ENCODE assay signal across 19 cellular contexts in the genomic region with DNA sequence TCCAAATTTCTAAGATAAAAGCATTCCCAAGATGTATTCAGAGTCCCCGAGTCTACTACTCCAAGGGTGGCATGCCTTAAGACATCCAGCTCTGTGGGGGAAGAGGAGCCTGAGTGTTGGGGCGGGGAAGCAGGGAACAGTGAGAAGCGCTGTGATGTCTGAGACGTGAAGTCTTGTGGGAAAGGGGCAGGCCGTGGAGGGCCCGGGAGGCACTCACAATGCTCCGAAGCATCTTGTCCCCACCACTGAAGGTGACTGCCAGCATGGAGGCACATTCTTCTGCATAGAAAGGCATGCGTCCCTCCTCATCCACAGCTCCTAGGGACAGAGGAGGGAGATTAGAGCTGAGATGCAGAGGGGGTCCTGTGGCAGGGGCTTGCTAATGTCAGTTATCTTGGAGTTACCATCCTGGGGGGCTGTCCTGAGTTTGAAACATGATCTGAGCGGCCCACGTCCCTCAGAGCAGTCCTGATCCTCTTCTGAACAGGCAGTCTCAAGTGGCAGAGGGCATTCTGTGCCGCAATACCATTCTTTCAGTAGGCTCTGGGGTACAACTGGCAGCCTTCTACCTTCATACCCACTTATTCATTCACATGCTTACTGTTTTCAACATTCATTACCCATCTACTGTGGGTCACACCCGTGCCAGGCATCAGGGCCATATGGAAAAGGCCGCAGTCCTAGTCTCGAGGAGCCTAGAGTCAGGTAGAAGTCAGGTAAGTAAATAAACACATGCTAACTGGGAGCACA. TPM values are rescaled to one million over a fixed set of nuclear protein-coding genes. Genes with fewer than 3 reads are reported as not detected.
A peak's percentile ranks its signal among the peaks of the same experiment; 100 is the strongest.
DNase-seq lines count a peak whose midpoint lies in the region; ATAC-seq and TF ChIP-seq lines count a peak whose summit lies in the region.
"Had no signal": no experiment of that assay in that cellular context is flagged by ENCODE, and none has a peak within 500 bp of the region (broad histone marks: within the 10 kb centered on the region; RNA-seq: fewer than 3 reads in every experiment).

No MANE protein-coding gene starts in this region.

- no peaks in the 10 kb centered on the region for H3K9me3 Mint-ChIP-seq in activated naive CD8-positive, alpha-beta T cell (ENCODE audit: low read depth)
- no peaks in the 10 kb centered on the region for H3K9me3 Mint-ChIP-seq in activated naive CD8-positive, alpha-beta T cell treated with anti-CD3 and anti-CD28 coated beads for 36 hours
- no peaks in the 10 kb centered on the region for H3K9me3 Mint-ChIP-seq in CD4-positive, alpha-beta memory T cell
- H3K9me3 Mint-ChIP-seq: activated CD4-positive, alpha-beta T cell treated with anti-CD3 and anti-CD28 coated beads, Interleukin-2, amount 10 ng/mL, durations not matched to agents 7 days and 5 days; CD8-positive, alpha-beta T cell; IgD-negative memory B cell had no signal

- TF ChIP-seq POLR2A in thyroid gland (IDR thresholded peaks at IDR 0.05) = no peak

- no peak overlapping the region for H3K4me3 Mint-ChIP-seq in activated naive CD8-positive, alpha-beta T cell
- H3K4me3 Mint-ChIP-seq in activated naive CD8-positive, alpha-beta T cell treated with anti-CD3 and anti-CD28 coated beads for 36 hours = no peak overlapping the region
- H3K4me3 Mint-ChIP-seq in CD4-positive, alpha-beta memory T cell = no peak overlapping the region
- H3K4me3 Mint-ChIP-seq: activated CD4-positive, alpha-beta T cell treated with anti-CD3 and anti-CD28 coated beads, Interleukin-2, amount 10 ng/mL, durations not matched to agents 7 days and 5 days; CD8-positive, alpha-beta T cell; IgD-negative memory B cell had no signal

- H3K4me1 ChIP-seq in esophagus (ENCODE audit: control insufficient read depth in 2 of 2, insufficient read depth in 2 of 2, low read length in 1 of 2) (peaks cover 0 to 5% of the 10 kb centered on the region in 2 donors), thyroid gland (peaks cover 10 to 41% of the 10 kb centered on the region in 2 donors)
- H3K4me1 ChIP-seq in CD4-positive, alpha-beta memory T cell (ENCODE audit: insufficient read depth, low read length) = peaks cover 16% of the 10 kb centered on the region

- POLR2A ChIA-PET in CD4-positive, alpha-beta memory T cell (lab: Charles Lee; ENCODE audit: partially characterized antibody) = no interaction called here

- ATAC-seq in omental fat pad (ENCODE audit: low FRiP score) = no peak
- ATAC-seq in HG03097 (IDR thresholded peaks at IDR 0.05; ENCODE audit: low FRiP score, unreplicated experiment) = no peak
- ATAC-seq: A549; CD8-positive, alpha-beta T cell; lower lobe of right lung had no signal

- peak overlapping the region; percentile 34 to 57 for H3K27ac ChIP-seq in esophagus (ENCODE audit: low read depth in 2 of 2, low read length in 1 of 2)
- H3K27ac ChIP-seq in thyroid gland = peak overlapping the region in 2 of 3 donors; percentile 6 to 83
- no peak overlapping the region for H3K27ac ChIP-seq in CD4-positive, alpha-beta memory T cell (ENCODE audit: low read depth, low read length)
- H3K27ac ChIP-seq: A549, lower lobe of right lung had no signal

- CTCF ChIA-PET in CD4-positive, alpha-beta memory T cell (lab: Charles Lee; ENCODE audit: partially characterized antibody) = interaction anchor here (1.0 kb wide), 1 partner anchor 387 kb away, joined by 3 read pairs; no protein-coding TSS in a partner anchor

- peaks cover 4% of the 10 kb centered on the region for H3K36me3 Mint-ChIP-seq in activated naive CD8-positive, alpha-beta T cell
- H3K36me3 Mint-ChIP-seq in activated naive CD8-positive, alpha-beta T cell treated with anti-CD3 and anti-CD28 coated beads for 36 hours = peaks cover 27% of the 10 kb centered on the region
- peaks cover 73 to 91% of the 10 kb centered on the region in 2 donors for H3K36me3 Mint-ChIP-seq in CD4-positive, alpha-beta memory T cell

- H3K9me3 ChIP-seq in esophagus (ENCODE audit: control insufficient read depth in 2 of 2, insufficient read depth in 1 of 2, low read depth in 1 of 2, low read length in 1 of 2) = no peaks in the 10 kb centered on the region
- no peaks in the 10 kb centered on the region for H3K9me3 ChIP-seq in thyroid gland
- no peaks in the 10 kb centered on the region for H3K9me3 ChIP-seq in CD4-positive, alpha-beta memory T cell (ENCODE audit: control insufficient read depth in 1 of 2, low read length in 2 of 2)
- H3K9me3 ChIP-seq: A549, adrenal gland, lower lobe of right lung had no signal

- DNase-seq in activated naive CD8-positive, alpha-beta T cell treated with anti-CD3 and anti-CD28 coated beads for 36 hours = no peak
- DNase-seq in omental fat pad (ENCODE audit: low spot score) (peak; percentile 13), thyroid gland (no peak), H4 (ENCODE audit: low spot score) (no peak)
- no peak for DNase-seq in CD4-positive, alpha-beta memory T cell
- DNase-seq: activated CD4-positive, alpha-beta T cell treated with anti-CD3 and anti-CD28 coated beads, Interleukin-2, amount 10 ng/mL, durations not matched to agents 7 days and 5 days; CD8-positive, alpha-beta T cell; DMS79 treated with DMSO at 0.1 percent for 48 hours; foreskin melanocyte; lower lobe of right lung; NCI-H524 treated with DMSO at 0.1 percent for 48 hours; OCI-M1; stimulated activated CD4-positive, alpha-beta T cell treated with anti-CD3 and anti-CD28 coated beads, Interleukin-4, amount 100 ng/mL, for 1 hour had no signal

- H3K4me3 ChIP-seq in esophagus (ENCODE audit: low read depth in 1 of 2, low read length in 2 of 2) (no peak overlapping the region), thyroid gland (replicated peaks in 1 of 3) (no peak overlapping the region)
- H3K4me3 ChIP-seq in CD4-positive, alpha-beta memory T cell (ENCODE audit: low read length in 2 of 2) = no peak overlapping the region
- H3K4me3 ChIP-seq: A549, adrenal gland, lower lobe of right lung had no signal

- peaks cover 10% of the 10 kb centered on the region for H3K4me1 Mint-ChIP-seq in activated naive CD8-positive, alpha-beta T cell (ENCODE audit: low read depth)
- H3K4me1 Mint-ChIP-seq in activated naive CD8-positive, alpha-beta T cell treated with anti-CD3 and anti-CD28 coated beads for 36 hours = peaks cover 11% of the 10 kb centered on the region
- peaks cover 9 to 26% (median 14%) of the 10 kb centered on the region in 4 donors for H3K4me1 Mint-ChIP-seq in CD4-positive, alpha-beta memory T cell

- peaks cover 29 to 56% of the 10 kb centered on the region in 2 donors for H3K36me3 ChIP-seq in esophagus (ENCODE audit: control insufficient read depth in 2 of 2, insufficient read depth in 2 of 2, low read length in 1 of 2)
- peaks cover 37 to 39% of the 10 kb centered on the region in 2 donors for H3K36me3 ChIP-seq in thyroid gland
- H3K36me3 ChIP-seq in CD4-positive, alpha-beta memory T cell (ENCODE audit: insufficient read depth, low read length) = peaks cover 92% of the 10 kb centered on the region

- intact Hi-C loops in thyroid gland (cut with DNase I) = loop anchor here (10.0 kb wide), 1 partner anchor 78 kb away; the partner anchor contains the start of gene PAFAH1B2
- intact Hi-C loops in CD4-positive, alpha-beta memory T cell (cut with micrococcal nuclease) = no loop called here

- TF ChIP-seq CTCF in omental fat pad (IDR thresholded peaks at IDR 0.05) = no peak
- no peak for TF ChIP-seq CTCF in thyroid gland (IDR thresholded peaks at IDR 0.05)

- no peaks in the 10 kb centered on the region for H3K27me3 ChIP-seq in esophagus (ENCODE audit: control insufficient read depth in 1 of 2, insufficient read depth in 2 of 2, low read length in 2 of 2)
- no peaks in the 10 kb centered on the region for H3K27me3 ChIP-seq in thyroid gland
- H3K27me3 ChIP-seq in CD4-positive, alpha-beta memory T cell (ENCODE audit: insufficient read depth, low read length) = no peaks in the 10 kb centered on the region
- H3K27me3 ChIP-seq: adrenal gland had no signal

- H3K27ac Mint-ChIP-seq in activated naive CD8-positive, alpha-beta T cell = peak overlapping the region; percentile 28
- no peak overlapping the region for H3K27ac Mint-ChIP-seq in activated naive CD8-positive, alpha-beta T cell treated with anti-CD3 and anti-CD28 coated beads for 36 hours
- peak overlapping the region in 1 of 7 donors; percentile 36 for H3K27ac Mint-ChIP-seq in CD4-positive, alpha-beta memory T cell
- H3K27ac Mint-ChIP-seq: activated CD4-positive, alpha-beta T cell treated with anti-CD3 and anti-CD28 coated beads, Interleukin-2, amount 10 ng/mL, durations not matched to agents 7 days and 5 days; CD8-positive, alpha-beta T cell had no signal

- 91 to 93% methylated on average over 14 of the region's 14 CpGs for WGBS in esophagus, 2 donors
- 91 to 95% methylated on average over 13 to 14 of the region's 14 CpGs for WGBS in thyroid gland, 2 donors

- no peaks in the 10 kb centered on the region for H3K27me3 Mint-ChIP-seq in activated naive CD8-positive, alpha-beta T cell
- H3K27me3 Mint-ChIP-seq in activated naive CD8-positive, alpha-beta T cell treated with anti-CD3 and anti-CD28 coated beads for 36 hours = no peaks in the 10 kb centered on the region
- H3K27me3 Mint-ChIP-seq in CD4-positive, alpha-beta memory T cell = no peaks in the 10 kb centered on the region
- H3K27me3 Mint-ChIP-seq: activated CD4-positive, alpha-beta T cell treated with anti-CD3 and anti-CD28 coated beads, Interleukin-2, amount 10 ng/mL, durations not matched to agents 7 days and 5 days; IgD-negative memory B cell had no signal

RNA-seq across cellular contexts. Expression of gene PCSK7, which starts 8.7 kb away (rescaled TPM):
- total RNA-seq in activated naive CD8-positive, alpha-beta T cell treated with anti-CD3 and anti-CD28 coated beads for 36 hours = 10 to 100 TPM; 85.0 to 85.9 TPM
- polyA plus RNA-seq in esophagus = 10 to 100 TPM; 22.8 to 37.3 TPM
- total RNA-seq in omental fat pad (10 to 100 TPM; 39.8 to 78.1 (median 50.0) TPM), thyroid gland (10 to 100 TPM; 36.1 to 61.1 (median 47.5) TPM)
- 14.1 and 18.1 TPM in 2 replicates for total RNA-seq in H4 (2014; rRNA removed; shearing (Covaris generic))
- total RNA-seq in CD4-positive, alpha-beta memory T cell = 100 to 1,000 TPM; 300 to 325 TPM
- 10 to 100 TPM; 33.3 to 84.2 TPM for polyA plus RNA-seq in CD4-positive, alpha-beta memory T cell

RNA-seq across cellular contexts. Expression of gene RNF214, which starts 9.3 kb away (rescaled TPM):
- total RNA-seq in activated naive CD8-positive, alpha-beta T cell treated with anti-CD3 and anti-CD28 coated beads for 36 hours = 10 to 100 TPM; 16.6 to 17.3 TPM
- polyA plus RNA-seq in esophagus = 1 to 10 TPM; 5.9 to 6.6 TPM
- 10 to 100 TPM in 2 of 4 donors, 1 to 10 TPM in 2; 7.7 to 12.1 (median 9.8) TPM for total RNA-seq in omental fat pad
- total RNA-seq in thyroid gland = 10 to 100 TPM; 17.4 to 22.8 (median 20.0) TPM
- 5.3 and 6.7 TPM in 2 replicates for total RNA-seq in H4 (2014; rRNA removed; shearing (Covaris generic))
- 10 to 100 TPM; 41.8 to 50.1 TPM for total RNA-seq in CD4-positive, alpha-beta memory T cell
- polyA plus RNA-seq in CD4-positive, alpha-beta memory T cell = 10 to 100 TPM; 20.7 to 45.0 TPM

RNA-seq across cellular contexts. Expression of gene TAGLN, which starts 24.0 kb away (rescaled TPM):
- 1 to 10 TPM; 2.0 TPM for total RNA-seq in activated naive CD8-positive, alpha-beta T cell treated with anti-CD3 and anti-CD28 coated beads for 36 hours
- 1,000 to 10,000 TPM in 1 of 2 donors, 100 to 1,000 TPM in 1; 469 to 1,217 TPM for polyA plus RNA-seq in esophagus
- total RNA-seq in omental fat pad (1,000 to 10,000 TPM in 1 of 4 donors, 100 to 1,000 TPM in 3; 731 to 1,161 (median 827) TPM), thyroid gland (100 to 1,000 TPM; 155 to 407 (median 229) TPM)
- total RNA-seq in H4 (2014; rRNA removed; shearing (Covaris generic)) = 20.8 and 36.0 TPM in 2 replicates
- total RNA-seq in CD4-positive, alpha-beta memory T cell = 10 to 100 TPM; 17.7 to 19.7 TPM
- polyA plus RNA-seq in CD4-positive, alpha-beta memory T cell = under 1 TPM; 0.15 to 0.36 TPM

RNA-seq across cellular contexts. Expression of gene SIDT2, which starts 44.6 kb away (rescaled TPM):
- 1 to 10 TPM; 8.0 to 8.7 TPM for total RNA-seq in activated naive CD8-positive, alpha-beta T cell treated with anti-CD3 and anti-CD28 coated beads for 36 hours
- 10 to 100 TPM in 1 of 2 donors, 1 to 10 TPM in 1; 8.3 to 11.3 TPM for polyA plus RNA-seq in esophagus
- total RNA-seq in omental fat pad = 100 to 1,000 TPM in 1 of 4 donors, 10 to 100 TPM in 3; 63.4 to 101 (median 81.1) TPM
- total RNA-seq in thyroid gland = 10 to 100 TPM; 31.8 to 54.5 (median 42.3) TPM
- total RNA-seq in H4 (2014; rRNA removed; shearing (Covaris generic)) = 10.8 and 13.5 TPM in 2 replicates
- 10 to 100 TPM; 60.2 to 67.3 TPM for total RNA-seq in CD4-positive, alpha-beta memory T cell
- 1 to 10 TPM; 2.1 to 4.1 TPM for polyA plus RNA-seq in CD4-positive, alpha-beta memory T cell
